ENCODE assay signal across 14 cellular contexts in genomic region chr4:179465131-179465797, GRCh38.
DNase-seq lines count a peak whose midpoint lies in the region; ATAC-seq and TF ChIP-seq lines count a peak whose summit lies in the region.
"Had no signal": no experiment of that assay in that cellular context is flagged by ENCODE, and none has a peak within 500 bp of the region (broad histone marks: within the 10 kb centered on the region; RNA-seq: fewer than 3 reads in every experiment).

No MANE protein-coding gene starts in this region.

- H3K27me3 Mint-ChIP-seq in osteocyte (ENCODE audit: unreplicated experiment) = no peaks in the 10 kb centered on the region
- no peaks in the 10 kb centered on the region for H3K27me3 Mint-ChIP-seq in stimulated activated naive CD8-positive, alpha-beta T cell treated with anti-CD3 and anti-CD28 coated beads, Interleukin-15, amount 100 ng/mL, for 72 hours
- H3K27me3 Mint-ChIP-seq: stimulated activated naive CD8-positive, alpha-beta T cell treated with anti-CD3 and anti-CD28 coated beads, Interleukin-15, Interleukin-2, amounts not matched to agents 100 ng/mL and 50 ng/mL, for 24 hours had no signal

- H3K9me3 Mint-ChIP-seq in osteocyte (ENCODE audit: unreplicated experiment) = peaks cover 3% of the 10 kb centered on the region
- peaks cover 4 to 6% of the 10 kb centered on the region in 2 donors for H3K9me3 Mint-ChIP-seq in stimulated activated naive CD8-positive, alpha-beta T cell treated with anti-CD3 and anti-CD28 coated beads, Interleukin-15, amount 100 ng/mL, for 72 hours

- no peaks in the 10 kb centered on the region for H3K36me3 Mint-ChIP-seq in osteocyte (ENCODE audit: unreplicated experiment)

- peak overlapping the region; percentile 18 for H3K27ac Mint-ChIP-seq in osteocyte (ENCODE audit: unreplicated experiment)
- no peak overlapping the region for H3K27ac Mint-ChIP-seq in stimulated activated naive CD8-positive, alpha-beta T cell treated with anti-CD3 and anti-CD28 coated beads, Interleukin-15, amount 100 ng/mL, for 72 hours
- H3K27ac Mint-ChIP-seq: activated T-helper 2 cell treated with anti-CD3 and anti-CD28 coated beads, Interferon-gamma antibody, Interleukin-2, Interleukin-4, amounts not matched to agents 10 μg/mL and 5 μg/mL and 100 μg/mL, durations not matched to agents 14 hours and 24 hours and 36 hours; stimulated activated naive CD8-positive, alpha-beta T cell treated with anti-CD3 and anti-CD28 coated beads, Interleukin-15, Interleukin-2, amounts not matched to agents 100 ng/mL and 50 ng/mL, for 24 hours had no signal

- DNase-seq in DMS153 (lab: John Stamatoyannopoulos, UW) (peak; percentile 12), DMS153 treated with DMSO at 0.1 percent for 48 hours (lab: John Stamatoyannopoulos, UW; ENCODE audit: unreplicated experiment) (no peak), NOMO-1 treated with dmso at 0.1 percent for 144 hours (lab: John Stamatoyannopoulos, UW; ENCODE audit: unreplicated experiment) (peak; percentile 26), choroid plexus epithelial cell (ENCODE audit: low read depth) (peak; percentile 1), osteocyte (ENCODE audit: extremely low spot score, unreplicated experiment) (no peak), nucleus accumbens (lab: John Stamatoyannopoulos, UW) (no peak), ecto neural progenitor cell (ENCODE audit: low spot score) (no peak)
- no peak for DNase-seq in stimulated activated naive CD8-positive, alpha-beta T cell treated with anti-CD3 and anti-CD28 coated beads, Interleukin-15, amount 100 ng/mL, for 72 hours
- DNase-seq: activated CD4-positive, CD25-positive, alpha-beta regulatory T cell; colonic mucosa; NCI-H1436 had no signal

- no peak overlapping the region for H3K4me3 Mint-ChIP-seq in osteocyte (ENCODE audit: unreplicated experiment)
- no peak overlapping the region for H3K4me3 Mint-ChIP-seq in stimulated activated naive CD8-positive, alpha-beta T cell treated with anti-CD3 and anti-CD28 coated beads, Interleukin-15, amount 100 ng/mL, for 72 hours
- H3K4me3 Mint-ChIP-seq: stimulated activated naive CD8-positive, alpha-beta T cell treated with anti-CD3 and anti-CD28 coated beads, Interleukin-15, Interleukin-2, amounts not matched to agents 100 ng/mL and 50 ng/mL, for 24 hours had no signal

- TF ChIP-seq CTCF in choroid plexus epithelial cell (conservative IDR thresholded peaks at IDR 0.05; ENCODE audit: low read depth, low read length) (no peak), osteocyte (IDR thresholded peaks at IDR 0.05) (no peak)

- H3K4me3 ChIP-seq in choroid plexus epithelial cell (ENCODE audit: low read depth, low read length) = no peak overlapping the region
- H3K4me3 ChIP-seq: colonic mucosa had no signal

- ATAC-seq in stimulated activated naive CD8-positive, alpha-beta T cell treated with anti-CD3 and anti-CD28 coated beads, Interleukin-15, amount 100 ng/mL, for 72 hours = no peak
- ATAC-seq: Panc1 had no signal

- H3K4me1 Mint-ChIP-seq in osteocyte (ENCODE audit: unreplicated experiment) = peaks cover 13% of the 10 kb centered on the region
- H3K4me1 Mint-ChIP-seq in stimulated activated naive CD8-positive, alpha-beta T cell treated with anti-CD3 and anti-CD28 coated beads, Interleukin-15, amount 100 ng/mL, for 72 hours = no peaks in the 10 kb centered on the region

Comparison
In these comparisons a context has a peak if more than half of its experiments do, and no peak if none do; other contexts are left out.
1. DNase-seq: peak in DMS153 (single experiment), NOMO-1 treated with dmso at 0.1 percent for 144 hours (single experiment) and choroid plexus epithelial cell (single experiment); none in DMS153 treated with DMSO at 0.1 percent for 48 hours (single experiment), osteocyte (single experiment), nucleus accumbens (0 of 56), ecto neural progenitor cell (single experiment) and stimulated activated naive CD8-positive, alpha-beta T cell treated with anti-CD3 and anti-CD28 coated beads, Interleukin-15, amount 100 ng/mL, for 72 hours (0 of 2).